10 cellular contexts compared by ENCODE assay signal in genomic region chr2:239308696-239309397, GRCh38.
DNase-seq lines count a peak whose midpoint lies in the region; ATAC-seq and TF ChIP-seq lines count a peak whose summit lies in the region.
"Had no signal": no experiment of that assay in that cellular context is flagged by ENCODE, and none has a peak within 500 bp of the region (broad histone marks: within the 10 kb centered on the region; RNA-seq: fewer than 3 reads in every experiment).

No MANE protein-coding gene starts in this region.

- H3K4me3 Mint-ChIP-seq in CD14-positive monocyte, result peak overlapping the region; percentile 75 to 83
- H3K4me3 Mint-ChIP-seq in stimulated activated naive B cell treated with anti-CD40 and anti-IgM and Interleukin-4, amounts not matched to agents 10 μg/mL and 1 μg/mL and 100 μg/mL, for 72 hours, result no peak overlapping the region

- H3K4me1 Mint-ChIP-seq in CD14-positive monocyte, result peaks cover 55% of the 10 kb centered on the region
- H3K4me1 Mint-ChIP-seq in stimulated activated naive B cell treated with anti-CD40 and anti-IgM and Interleukin-4, amounts not matched to agents 10 μg/mL and 1 μg/mL and 100 μg/mL, for 72 hours, result peaks cover 13 to 27% of the 10 kb centered on the region in 2 donors

- peak overlapping the region; percentile 43 to 89 (median 80) for H3K27ac Mint-ChIP-seq in CD14-positive monocyte
- no peak overlapping the region for H3K27ac Mint-ChIP-seq in stimulated activated naive B cell treated with anti-CD40 and anti-IgM and Interleukin-4, amounts not matched to agents 10 μg/mL and 1 μg/mL and 100 μg/mL, for 72 hours

- ATAC-seq in heart right ventricle (peak in 7 of 8 donors; percentile 11 to 66 (median 54)), sciatic nerve (peak; percentile 76)
- no peak for ATAC-seq in stimulated activated naive B cell treated with anti-CD40 and anti-IgM and Interleukin-4, amounts not matched to agents 10 μg/mL and 1 μg/mL and 100 μg/mL, for 72 hours (replicated peaks)

- 20 to 44% (median 27%) methylated on average over 27 to 32 of the region's 32 CpGs for WGBS in adrenal gland, 4 donors
- 13 to 14% methylated on average over 32 of the region's 32 CpGs for WGBS in heart right ventricle, 2 donors

- H3K4me3 ChIP-seq in adrenal gland (peak overlapping the region in 1 of 4 donors; percentile 37), heart right ventricle (peak overlapping the region; percentile 8 to 63 (median 48))

- H3K4me1 ChIP-seq in adrenal gland (replicated peaks in 1 of 2) (peaks cover 21 to 75% of the 10 kb centered on the region in 2 donors), heart right ventricle (peaks cover 35 to 100% (median 92%) of the 10 kb centered on the region in 9 donors)

- DNase-seq in CD14-positive monocyte (ENCODE audit: low spot score) (no peak), adrenal gland (peak; percentile 45 to 83 (median 60)), heart right ventricle (peak in 1 of 2 donors; percentile 48), sciatic nerve (ENCODE audit: low spot score) (peak; percentile 75), GDM1 (lab: John Stamatoyannopoulos, UW) (no peak), NCI-H82 (lab: John Stamatoyannopoulos, UW) (no peak)
- DNase-seq in stimulated activated CD4-positive, alpha-beta T cell treated with anti-CD3 and anti-CD28 coated beads, Interleukin-4, amount 100 ng/mL, for 24 hours, result no peak
- DNase-seq in stimulated activated naive B cell treated with anti-CD40 and anti-IgM and Interleukin-4, amounts not matched to agents 10 μg/mL and 1 μg/mL and 100 μg/mL, for 72 hours, result no peak
- DNase-seq: activated CD4-positive, alpha-beta T cell treated with anti-CD3 and anti-CD28 coated beads, Interleukin-2, amount 50 U/mL, for 48 hours; DMS79 had no signal

- H3K27me3 Mint-ChIP-seq in CD14-positive monocyte (ENCODE audit: low read depth in 3 of 3), result peaks cover 0 to 1% (median 0%) of the 10 kb centered on the region in 3 donors
- no peaks in the 10 kb centered on the region for H3K27me3 Mint-ChIP-seq in stimulated activated naive B cell treated with anti-CD40 and anti-IgM and Interleukin-4, amounts not matched to agents 10 μg/mL and 1 μg/mL and 100 μg/mL, for 72 hours

- TF ChIP-seq CTCF in CD14-positive monocyte (IDR thresholded peaks at IDR 0.05) (no peak), adrenal gland (IDR thresholded peaks at IDR 0.05) (peak in 1 of 6 experiments; percentile 23), heart right ventricle (IDR thresholded peaks at IDR 0.05) (peak in 2 of 9 donors; percentile 27 to 37)

- intact Hi-C loops in CD14-positive monocyte (cut with micrococcal nuclease), result no loop called here
- intact Hi-C loops in adrenal gland (cut with DNase I), result loop anchor here in 1 of 2 donors (10.0 kb wide), 1 partner anchor 86 kb away; no protein-coding TSS in a partner anchor
- intact Hi-C loops in heart right ventricle (cut with DNase I), result loop anchor here in 1 of 10 donors (10.0 kb wide), 1 partner anchor 86 kb away; no protein-coding TSS in a partner anchor
- intact Hi-C loops in sciatic nerve (cut with DNase I), result no loop called here

- H3K36me3 ChIP-seq in adrenal gland (replicated peaks in 1 of 2) (no peaks in the 10 kb centered on the region), heart right ventricle (no peaks in the 10 kb centered on the region)

- H3K27ac ChIP-seq in adrenal gland (peak overlapping the region in 4 of 5 donors; percentile 56 to 86 (median 77)), heart right ventricle (peak overlapping the region; percentile 70 to 96 (median 89))

- no peaks in the 10 kb centered on the region for H3K27me3 ChIP-seq in adrenal gland
- no peaks in the 10 kb centered on the region for H3K27me3 ChIP-seq in heart right ventricle

- peaks cover 0 to 3% (median 0%) of the 10 kb centered on the region in 7 donors for H3K9me3 Mint-ChIP-seq in CD14-positive monocyte
- H3K9me3 Mint-ChIP-seq in stimulated activated naive B cell treated with anti-CD40 and anti-IgM and Interleukin-4, amounts not matched to agents 10 μg/mL and 1 μg/mL and 100 μg/mL, for 72 hours, result no peaks in the 10 kb centered on the region

- H3K36me3 Mint-ChIP-seq in CD14-positive monocyte, result peaks cover 26 to 45% of the 10 kb centered on the region in 2 donors
- peaks cover 10 to 28% of the 10 kb centered on the region in 2 donors for H3K36me3 Mint-ChIP-seq in stimulated activated naive B cell treated with anti-CD40 and anti-IgM and Interleukin-4, amounts not matched to agents 10 μg/mL and 1 μg/mL and 100 μg/mL, for 72 hours

- H3K9me3 ChIP-seq in adrenal gland (replicated peaks in 1 of 3) (no peaks in the 10 kb centered on the region), heart right ventricle (no peaks in the 10 kb centered on the region)

- peak in 1 of 2 donors; percentile 57 for TF ChIP-seq POLR2A in adrenal gland (IDR thresholded peaks at IDR 0.05)

Comparison
In these comparisons a context has a peak if more than half of its experiments do, and no peak if none do; other contexts are left out.
1. DNase-seq: peak in adrenal gland (7 of 7) and sciatic nerve (single experiment); none in CD14-positive monocyte (single experiment), GDM1 (single experiment), stimulated activated CD4-positive, alpha-beta T cell treated with anti-CD3 and anti-CD28 coated beads, Interleukin-4, amount 100 ng/mL, for 24 hours (single experiment), stimulated activated naive B cell treated with anti-CD40 and anti-IgM and Interleukin-4, amounts not matched to agents 10 μg/mL and 1 μg/mL and 100 μg/mL, for 72 hours (single experiment) and NCI-H82 (single experiment).
2. H3K4me3 Mint-ChIP-seq: peak in CD14-positive monocyte (2 of 2); none in stimulated activated naive B cell treated with anti-CD40 and anti-IgM and Interleukin-4, amounts not matched to agents 10 μg/mL and 1 μg/mL and 100 μg/mL, for 72 hours (0 of 2).
3. ATAC-seq: peak in heart right ventricle (7 of 8) and sciatic nerve (single experiment); none in stimulated activated naive B cell treated with anti-CD40 and anti-IgM and Interleukin-4, amounts not matched to agents 10 μg/mL and 1 μg/mL and 100 μg/mL, for 72 hours (0 of 2).